Comparison of ENCODE assay signal across 19 cellular contexts in the genomic region with DNA sequence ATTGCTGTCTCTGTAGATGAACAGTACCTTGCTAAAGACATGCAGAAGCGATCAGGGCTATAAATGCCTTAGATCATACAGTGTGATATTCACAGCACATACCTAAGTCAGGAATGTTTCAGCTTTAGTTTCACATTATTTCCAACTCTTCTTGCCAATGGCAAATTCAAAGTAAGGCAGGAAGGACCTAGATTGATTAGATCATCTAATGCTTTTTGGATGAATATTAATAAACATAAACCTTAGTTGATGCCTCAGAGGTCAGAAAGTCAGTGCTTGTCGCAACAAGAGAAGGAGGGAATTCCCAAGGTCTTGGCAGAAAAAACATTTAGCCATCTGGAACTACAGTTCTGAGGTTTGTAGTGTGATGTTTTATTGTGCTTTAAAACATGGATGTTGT.
DNase-seq lines count a peak whose midpoint lies in the region; ATAC-seq lines count a peak whose summit lies in the region.
"Had no signal": no experiment of that assay in that cellular context is flagged by ENCODE, and none has a peak within 500 bp of the region (broad histone marks: within the 10 kb centered on the region; RNA-seq: fewer than 3 reads in every experiment).

No MANE protein-coding gene starts in this region.

- no peak overlapping the region for H2BK12ac ChIP-seq in trophoblast cell (ENCODE audit: low read length)

- H2BK5ac ChIP-seq in trophoblast cell (ENCODE audit: low read depth, low read length, poor library complexity), result no peak overlapping the region

- H3K27me3 Mint-ChIP-seq in natural killer cell treated with Interleukin-12 subunit alpha and Interleukin-12 subunit beta and Interleukin-15 and Interleukin-18, amount 100 ng/mL, for 72 hours, result no peaks in the 10 kb centered on the region
- no peaks in the 10 kb centered on the region for H3K27me3 Mint-ChIP-seq in stimulated activated naive B cell treated with anti-CD40 and anti-IgM and Interleukin-4, amounts not matched to agents 10 μg/mL and 1 μg/mL and 100 μg/mL, for 72 hours
- H3K27me3 Mint-ChIP-seq: activated CD4-positive, alpha-beta memory T cell treated with anti-CD3 and anti-CD28 coated beads, Interleukin-2, amount 10 ng/mL, durations not matched to agents 7 days and 5 days; naive thymus-derived CD8-positive, alpha-beta T cell had no signal

- WGBS in trophoblast cell (ENCODE audit: extremely low coverage, insufficient coverage, insufficient read length), result no CpG with 5 or more reads among the region's 2 CpGs

- H3K4me1 Mint-ChIP-seq in natural killer cell treated with Interleukin-12 subunit alpha and Interleukin-12 subunit beta and Interleukin-15 and Interleukin-18, amount 100 ng/mL, for 72 hours (ENCODE audit: low read depth in 2 of 2), result peaks cover 20 to 23% of the 10 kb centered on the region in 2 donors
- H3K4me1 Mint-ChIP-seq in stimulated activated naive B cell treated with anti-CD40 and anti-IgM and Interleukin-4, amounts not matched to agents 10 μg/mL and 1 μg/mL and 100 μg/mL, for 72 hours, result peaks cover 2 to 6% of the 10 kb centered on the region in 2 donors

- peaks cover 0 to 3% of the 10 kb centered on the region in 2 experiments for H3K4me1 ChIP-seq in trophoblast cell (ENCODE audit: control insufficient read depth in 1 of 2, insufficient read depth in 2 of 2, low read length in 2 of 2)

- H4K91ac ChIP-seq in trophoblast cell (ENCODE audit: low read depth, low read length), result no peak overlapping the region

- ATAC-seq in natural killer cell treated with Interleukin-12 subunit alpha and Interleukin-12 subunit beta and Interleukin-15 and Interleukin-18, amount 100 ng/mL, for 72 hours, result no peak
- ATAC-seq in stimulated activated naive B cell treated with anti-CD40 and anti-IgM and Interleukin-4, amounts not matched to agents 10 μg/mL and 1 μg/mL and 100 μg/mL, for 72 hours (replicated peaks), result no peak
- ATAC-seq: naive thymus-derived CD8-positive, alpha-beta T cell had no signal

- H3K9me3 ChIP-seq in trophoblast cell (ENCODE audit: insufficient read depth, low read depth, low read length), result no peaks in the 10 kb centered on the region

- H3K27me3 ChIP-seq in trophoblast cell (ENCODE audit: insufficient read depth, low read length), result no peaks in the 10 kb centered on the region

- H3K4me3 ChIP-seq in trophoblast cell (ENCODE audit: low read depth, low read length), result no peak overlapping the region

- no peak overlapping the region for H4K8ac ChIP-seq in trophoblast cell (ENCODE audit: low read depth, low read length)

- H3K18ac ChIP-seq in trophoblast cell (ENCODE audit: low read length), result no peak overlapping the region

- H3K36me3 ChIP-seq in trophoblast cell (ENCODE audit: control insufficient read depth in 1 of 2, insufficient read depth in 2 of 2, low read length in 2 of 2), result no peaks in the 10 kb centered on the region

- no peak overlapping the region for H3K14ac ChIP-seq in trophoblast cell (ENCODE audit: low read length)

- H3K9me3 Mint-ChIP-seq in natural killer cell treated with Interleukin-12 subunit alpha and Interleukin-12 subunit beta and Interleukin-15 and Interleukin-18, amount 100 ng/mL, for 72 hours, result peaks cover 3% of the 10 kb centered on the region
- peaks cover 0 to 1% of the 10 kb centered on the region in 2 donors for H3K9me3 Mint-ChIP-seq in stimulated activated naive B cell treated with anti-CD40 and anti-IgM and Interleukin-4, amounts not matched to agents 10 μg/mL and 1 μg/mL and 100 μg/mL, for 72 hours
- H3K9me3 Mint-ChIP-seq: activated CD4-positive, alpha-beta memory T cell treated with anti-CD3 and anti-CD28 coated beads, Interleukin-2, amount 10 ng/mL, durations not matched to agents 7 days and 5 days; activated T-helper 1 cell treated with anti-CD3 and anti-CD28 coated beads, Interleukin-12 subunit alpha, Interleukin-12 subunit beta, Interleukin-2, Interleukin-4 antibody, amounts not matched to agents 30 ng/mL and 10 ng/mL and 1 ng/mL, durations not matched to agents 14 hours and 24 hours and 36 hours had no signal

- H2BK120ac ChIP-seq in trophoblast cell (ENCODE audit: insufficient read depth, low read length, poor library complexity), result no peak overlapping the region

- no peak overlapping the region for H3K23ac ChIP-seq in trophoblast cell (ENCODE audit: low read length)

- no peak overlapping the region for H3K4ac ChIP-seq in trophoblast cell (ENCODE audit: low read depth, low read length)

- H3K79me2 ChIP-seq in trophoblast cell (ENCODE audit: control insufficient read depth, insufficient read depth, low read length, poor library complexity), result no peaks in the 10 kb centered on the region

- peaks cover 10% of the 10 kb centered on the region for H3K79me1 ChIP-seq in trophoblast cell (ENCODE audit: low read length)

- no peak overlapping the region for H3K27ac ChIP-seq in trophoblast cell (ENCODE audit: low read depth, low read length)
- H3K27ac ChIP-seq: C4-2B had no signal

- H3K36me3 Mint-ChIP-seq in natural killer cell treated with Interleukin-12 subunit alpha and Interleukin-12 subunit beta and Interleukin-15 and Interleukin-18, amount 100 ng/mL, for 72 hours, result peaks cover 6% of the 10 kb centered on the region
- H3K36me3 Mint-ChIP-seq in stimulated activated naive B cell treated with anti-CD40 and anti-IgM and Interleukin-4, amounts not matched to agents 10 μg/mL and 1 μg/mL and 100 μg/mL, for 72 hours, result no peaks in the 10 kb centered on the region

- H2AFZ ChIP-seq in trophoblast cell (ENCODE audit: insufficient read depth, low read length, poor library complexity), result no peak overlapping the region

- peak overlapping the region in 1 of 2 donors; percentile 13 for H3K27ac Mint-ChIP-seq in natural killer cell treated with Interleukin-12 subunit alpha and Interleukin-12 subunit beta and Interleukin-15 and Interleukin-18, amount 100 ng/mL, for 72 hours
- H3K27ac Mint-ChIP-seq in stimulated activated naive B cell treated with anti-CD40 and anti-IgM and Interleukin-4, amounts not matched to agents 10 μg/mL and 1 μg/mL and 100 μg/mL, for 72 hours, result no peak overlapping the region
- H3K27ac Mint-ChIP-seq: activated CD4-positive, alpha-beta memory T cell treated with anti-CD3 and anti-CD28 coated beads, Interleukin-2, amount 10 ng/mL, durations not matched to agents 7 days and 5 days; activated T-helper 1 cell treated with anti-CD3 and anti-CD28 coated beads, Interleukin-12 subunit alpha, Interleukin-12 subunit beta, Interleukin-2, Interleukin-4 antibody, amounts not matched to agents 30 ng/mL and 10 ng/mL and 1 ng/mL, durations not matched to agents 14 hours and 24 hours and 36 hours; naive thymus-derived CD8-positive, alpha-beta T cell had no signal

- H4K12ac ChIP-seq in trophoblast cell (ENCODE audit: low read depth, low read length), result no peak overlapping the region

- no peak overlapping the region for H3K4me3 Mint-ChIP-seq in natural killer cell treated with Interleukin-12 subunit alpha and Interleukin-12 subunit beta and Interleukin-15 and Interleukin-18, amount 100 ng/mL, for 72 hours
- H3K4me3 Mint-ChIP-seq in stimulated activated naive B cell treated with anti-CD40 and anti-IgM and Interleukin-4, amounts not matched to agents 10 μg/mL and 1 μg/mL and 100 μg/mL, for 72 hours, result no peak overlapping the region
- H3K4me3 Mint-ChIP-seq: activated CD4-positive, alpha-beta memory T cell treated with anti-CD3 and anti-CD28 coated beads, Interleukin-2, amount 10 ng/mL, durations not matched to agents 7 days and 5 days; activated T-helper 1 cell treated with anti-CD3 and anti-CD28 coated beads, Interleukin-12 subunit alpha, Interleukin-12 subunit beta, Interleukin-2, Interleukin-4 antibody, amounts not matched to agents 30 ng/mL and 10 ng/mL and 1 ng/mL, durations not matched to agents 14 hours and 24 hours and 36 hours; naive thymus-derived CD8-positive, alpha-beta T cell had no signal

- DNase-seq in GM03348 (ENCODE audit: low spot score) (peak; percentile 37), T1000 (lab: John Stamatoyannopoulos, UW) (peak; percentile 9), fibroblast of peridontal ligament (ENCODE audit: extremely low read depth) (peak; percentile 91), trophoblast cell (peak; percentile 6 to 71), NCI-H2227 treated with DMSO at 0.1 percent for 48 hours (lab: John Stamatoyannopoulos, UW) (no peak), medulla oblongata (ENCODE audit: extremely low spot score) (no peak)
- DNase-seq in natural killer cell treated with Interleukin-12 subunit alpha and Interleukin-12 subunit beta and Interleukin-15 and Interleukin-18, amount 100 ng/mL, for 72 hours (ENCODE audit: low spot score), result no peak
- DNase-seq in stimulated activated naive B cell treated with anti-CD40 and anti-IgM and Interleukin-4, amounts not matched to agents 10 μg/mL and 1 μg/mL and 100 μg/mL, for 72 hours, result no peak
- DNase-seq: activated CD4-positive, alpha-beta memory T cell treated with anti-CD3 and anti-CD28 coated beads, Interleukin-2, amount 10 ng/mL, durations not matched to agents 7 days and 5 days; DMS79; erythroblast; MV-4-11; naive thymus-derived CD8-positive, alpha-beta T cell; NCI-H2081 treated with DMSO at 0.1 percent for 48 hours; stimulated activated CD4-positive, alpha-beta T cell treated with anti-CD3 and anti-CD28 coated beads, Interleukin-1b, Interleukin-23, amount 100 ng/mL, for 48 hours; substantia nigra; SW 1271 had no signal

- H3K9ac ChIP-seq in trophoblast cell (ENCODE audit: low read length), result no peak overlapping the region

- H3K4me2 ChIP-seq in trophoblast cell (ENCODE audit: low read length), result no peak overlapping the region

- no peak overlapping the region for H2AK5ac ChIP-seq in trophoblast cell (ENCODE audit: low read length)

Comparison
In these comparisons a context has a peak if more than half of its experiments do, and no peak if none do; other contexts are left out.
1. DNase-seq: peak in GM03348 (single experiment), T1000 (single experiment), fibroblast of peridontal ligament (single experiment) and trophoblast cell (2 of 2); none in NCI-H2227 treated with DMSO at 0.1 percent for 48 hours (single experiment), medulla oblongata (single experiment), natural killer cell treated with Interleukin-12 subunit alpha and Interleukin-12 subunit beta and Interleukin-15 and Interleukin-18, amount 100 ng/mL, for 72 hours (single experiment) and stimulated activated naive B cell treated with anti-CD40 and anti-IgM and Interleukin-4, amounts not matched to agents 10 μg/mL and 1 μg/mL and 100 μg/mL, for 72 hours (single experiment).